In the genomic region with DNA sequence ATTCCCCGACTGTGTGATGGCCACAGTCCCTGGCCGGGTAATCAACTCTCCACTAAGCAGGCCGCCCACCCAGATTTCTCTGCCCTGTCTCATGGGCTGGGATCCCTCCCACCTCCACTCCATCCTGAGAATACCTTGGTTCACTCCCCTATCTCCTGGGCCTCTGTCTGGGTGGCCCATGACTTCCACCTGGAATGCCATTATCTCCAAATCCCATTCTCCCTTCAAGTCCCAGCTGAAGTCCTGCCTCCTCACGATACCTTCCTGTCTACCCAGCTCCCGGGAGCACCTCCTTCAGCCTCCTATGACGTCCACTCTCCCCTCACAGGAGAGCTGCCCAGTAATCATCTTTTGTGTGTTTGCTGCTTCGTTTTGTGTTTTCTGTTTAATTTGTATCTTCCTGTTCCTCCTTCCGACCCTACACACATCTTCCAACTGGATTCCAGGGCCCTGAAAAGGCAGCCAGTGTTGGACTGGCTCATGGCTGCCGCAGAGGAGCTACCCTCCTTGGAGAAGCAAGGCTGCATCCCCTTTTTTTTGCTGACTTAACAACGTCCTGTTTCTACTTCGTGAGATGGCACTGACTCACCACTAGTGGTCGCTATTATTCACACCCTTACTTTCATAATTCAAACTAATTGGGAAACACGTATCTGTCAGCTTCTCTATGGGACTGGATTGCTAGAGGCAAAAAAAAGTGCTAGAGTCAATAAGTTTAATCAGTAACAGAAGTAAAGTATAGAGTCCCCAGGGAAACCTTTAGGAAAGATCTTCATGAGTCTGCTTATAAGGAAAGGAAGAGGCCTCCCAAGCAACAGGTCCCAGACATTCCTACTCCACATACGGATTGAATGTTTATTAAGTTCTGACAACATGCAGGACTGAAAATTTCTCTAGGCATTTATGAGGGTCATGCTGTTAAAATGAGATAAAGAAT, we compare ENCODE assay signal across 8 cellular contexts.
DNase-seq lines count a peak whose midpoint lies in the region; ATAC-seq, FAIRE-seq and TF ChIP-seq lines count a peak whose summit lies in the region.

No MANE protein-coding gene starts in this region.

- no peaks in the 10 kb centered on the region for H3K27me3 ChIP-seq in PC-9 (ENCODE audit: insufficient read depth, low read depth)

- H3K27ac ChIP-seq in A549, result peak overlapping the region in 1 of 2 experiments; percentile 45; a peak in 1 of 6 replicates
- H3K27ac ChIP-seq in PC-9, result no peak overlapping the region

- no peak for TF ChIP-seq POLR2A in A549 (IDR thresholded peaks at IDR 0.05; ENCODE audit: low read length)

- no peaks in the 10 kb centered on the region for H4K20me1 ChIP-seq in PC-9 (ENCODE audit: insufficient read depth)

- DNase-seq in A549 (ENCODE audit: low read depth in 1 of 2, low spot score in 1 of 2), result peak; percentile 25 to 47
- peak; percentile 29 for DNase-seq in GF-D8 (lab: John Stamatoyannopoulos, UW)
- DNase-seq in PC-9, result peak in 1 of 2 experiments; percentile 39
- peak; percentile 34 for DNase-seq in epidermal melanocyte (ENCODE audit: insufficient read length, low spot score)
- DNase-seq in myocyte (ENCODE audit: low read depth), result peak; percentile 38
- no peak for DNase-seq in putamen (ENCODE audit: low spot score)

- peak; percentile 31 to 39; a peak in 3 of 5 replicates for TF ChIP-seq RAD21 in A549 (conservative IDR thresholded peaks at IDR 0.05 in 1 of 2, IDR thresholded peaks at IDR 0.05 in 1 of 2)

- no peaks in the 10 kb centered on the region for H3K9me3 ChIP-seq in A549
- no peaks in the 10 kb centered on the region for H3K9me3 ChIP-seq in PC-9 (ENCODE audit: insufficient read depth, low read depth)

- no peak for FAIRE-seq in A549 (lab: Jason Lieb, UNC)

- POLR2A ChIA-PET in A549 (lab: Yijun Ruan, JAX), result no interaction called here
- POLR2A ChIA-PET in PC-9 (lab: Charles Lee; ENCODE audit: unreplicated experiment), result no interaction called here

- H3K79me2 ChIP-seq in PC-9 (ENCODE audit: low read depth), result no peaks in the 10 kb centered on the region

- TF ChIP-seq EP300 in A549 (IDR thresholded peaks at IDR 0.05), result no peak

- no peaks in the 10 kb centered on the region for H3K36me3 ChIP-seq in PC-9 (ENCODE audit: low read depth)

- H3K4me3 ChIP-seq in A549 (no peak overlapping the region), PC-9 (no peak overlapping the region)

- no TSS peak for BruUV-seq in PC-9 (replicated peaks; lab: Mats Ljungman, UMichigan)

- H3K9me2 ChIP-seq in PC-9 (ENCODE audit: insufficient read depth), result no peaks in the 10 kb centered on the region

- ATAC-seq in A549 (peak in 1 of 2 experiments; percentile 72; a peak in 3 of 6 replicates), HG03175 (IDR thresholded peaks at IDR 0.05; ENCODE audit: unreplicated experiment) (peak; percentile 62), HG03521 (IDR thresholded peaks at IDR 0.05; ENCODE audit: unreplicated experiment) (no peak)

- H3K4me2 ChIP-seq in A549 (no peak overlapping the region), PC-9 (no peak overlapping the region)

- CTCF ChIA-PET in A549 (lab: Yijun Ruan, JAX), result interaction anchor here (0.7 to 3.6 kb wide), 23 partner anchors 9 to 575 kb away, joined by 3 to 14 read pairs (median 3); no protein-coding TSS in a partner anchor
- CTCF ChIA-PET in PC-9 (lab: Charles Lee), result interaction anchor here (0.6 kb wide), 3 partner anchors 1120 to 1353 kb away, joined by 3 to 7 read pairs (median 3); no protein-coding TSS in a partner anchor

- H2AFZ ChIP-seq in PC-9, result no peak overlapping the region

- 41% methylated on average over 14 of the region's 14 CpGs for WGBS in A549 (ENCODE audit: missing lambda C conversion rate)

- intact Hi-C loops in PC-9 (cut with micrococcal nuclease; ENCODE audit: unreplicated experiment), result loop anchor here (10.0 kb wide), 1 partner anchor 107 kb away; no protein-coding TSS in a partner anchor

- TF ChIP-seq CTCF in A549 (IDR thresholded peaks at IDR 0.05) (peak; percentile 63), PC-9 (conservative IDR thresholded peaks at IDR 0.05) (peak; percentile 78)

- H3K4me1 ChIP-seq in A549, result no peaks in the 10 kb centered on the region; the same call in 2 of the 3 replicates
- no peaks in the 10 kb centered on the region for H3K4me1 ChIP-seq in PC-9 (replicated peaks; ENCODE audit: insufficient read depth)

- no peaks in the 10 kb centered on the region for H3F3A ChIP-seq in PC-9 (ENCODE audit: insufficient read depth, low read depth)

TF ChIP-seq in A549, 52 proteins besides CTCF, POLR2A, EP300 and RAD21:
- TF ChIP-seq SMC3 (IDR thresholded peaks at IDR 0.05) (peak; percentile 40; the same call in 2 of the 3 replicates), MAFK (IDR thresholded peaks at IDR 0.05; ENCODE audit: partially characterized antibody) (peak; percentile 96)
- TF ChIP-seq, protein P1, sequence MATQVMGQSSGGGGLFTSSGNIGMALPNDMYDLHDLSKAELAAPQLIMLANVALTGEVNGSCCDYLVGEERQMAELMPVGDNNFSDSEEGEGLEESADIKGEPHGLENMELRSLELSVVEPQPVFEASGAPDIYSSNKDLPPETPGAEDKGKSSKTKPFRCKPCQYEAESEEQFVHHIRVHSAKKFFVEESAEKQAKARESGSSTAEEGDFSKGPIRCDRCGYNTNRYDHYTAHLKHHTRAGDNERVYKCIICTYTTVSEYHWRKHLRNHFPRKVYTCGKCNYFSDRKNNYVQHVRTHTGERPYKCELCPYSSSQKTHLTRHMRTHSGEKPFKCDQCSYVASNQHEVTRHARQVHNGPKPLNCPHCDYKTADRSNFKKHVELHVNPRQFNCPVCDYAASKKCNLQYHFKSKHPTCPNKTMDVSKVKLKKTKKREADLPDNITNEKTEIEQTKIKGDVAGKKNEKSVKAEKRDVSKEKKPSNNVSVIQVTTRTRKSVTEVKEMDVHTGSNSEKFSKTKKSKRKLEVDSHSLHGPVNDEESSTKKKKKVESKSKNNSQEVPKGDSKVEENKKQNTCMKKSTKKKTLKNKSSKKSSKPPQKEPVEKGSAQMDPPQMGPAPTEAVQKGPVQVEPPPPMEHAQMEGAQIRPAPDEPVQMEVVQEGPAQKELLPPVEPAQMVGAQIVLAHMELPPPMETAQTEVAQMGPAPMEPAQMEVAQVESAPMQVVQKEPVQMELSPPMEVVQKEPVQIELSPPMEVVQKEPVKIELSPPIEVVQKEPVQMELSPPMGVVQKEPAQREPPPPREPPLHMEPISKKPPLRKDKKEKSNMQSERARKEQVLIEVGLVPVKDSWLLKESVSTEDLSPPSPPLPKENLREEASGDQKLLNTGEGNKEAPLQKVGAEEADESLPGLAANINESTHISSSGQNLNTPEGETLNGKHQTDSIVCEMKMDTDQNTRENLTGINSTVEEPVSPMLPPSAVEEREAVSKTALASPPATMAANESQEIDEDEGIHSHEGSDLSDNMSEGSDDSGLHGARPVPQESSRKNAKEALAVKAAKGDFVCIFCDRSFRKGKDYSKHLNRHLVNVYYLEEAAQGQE (IDR thresholded peaks at IDR 0.05), result no peak
